Comparison of ENCODE assay signal across 1 cellular context in genomic region chr17:42372142-42372541, GRCh38.
TF ChIP-seq lines count a peak whose summit lies in the region.

No MANE protein-coding gene starts in this region.

TF ChIP-seq in HEK293, 187 proteins besides CTCF, POLR2A, EP300 and RAD21:
- TF ChIP-seq ZBTB1 (tag by site-specific recombination; IDR thresholded peaks at IDR 0.05): no peak
- peak; percentile 80 for TF ChIP-seq ZNF146 (tag by site-specific recombination; IDR thresholded peaks at IDR 0.05)
